8 cellular contexts compared by ENCODE assay signal in genomic region chr17:2393184-2393953, GRCh38.
A peak's percentile ranks its signal among the peaks of the same experiment; 100 is the strongest.
DNase-seq lines count a peak whose midpoint lies in the region; ATAC-seq and FAIRE-seq lines count a peak whose summit lies in the region.

No MANE protein-coding gene starts in this region.

- DNase-seq in C1 segment of cervical spinal cord (lab: John Stamatoyannopoulos, UW) (peak; percentile 28 to 92 (median 78)), GM19239 (ENCODE audit: insufficient read length, low spot score) (peak; percentile 87), NCI-H82 treated with DMSO at 0.1 percent for 48 hours (lab: John Stamatoyannopoulos, UW; ENCODE audit: unreplicated experiment) (peak; percentile 65), memory B cell (ENCODE audit: low spot score in 2 of 2) (peak; percentile 86 to 89)
- peak; percentile 94 for DNase-seq in activated CD8-positive, alpha-beta memory T cell treated with anti-CD3 and anti-CD28 coated beads for 24 hours
- peak; percentile 87 for DNase-seq in effector CD8-positive, alpha-beta T cell (lab: John Stamatoyannopoulos, UW)
- DNase-seq in stimulated activated CD4-positive, alpha-beta T cell treated with anti-CD3 and anti-CD28 coated beads, TNF-alpha, amount 100 ng/mL, for 48 hours (ENCODE audit: low read depth in 3 of 3) = peak; percentile 75 to 88 (median 87)

- H3K27ac Mint-ChIP-seq in memory B cell = peak overlapping the region; percentile 97

- no peaks in the 10 kb centered on the region for H3K9me3 Mint-ChIP-seq in memory B cell

- ATAC-seq in HG03439 (IDR thresholded peaks at IDR 0.05; ENCODE audit: unreplicated experiment) (peak; percentile 42), memory B cell (ENCODE audit: low read depth) (peak; percentile 50)

- no peaks in the 10 kb centered on the region for H3K27me3 Mint-ChIP-seq in memory B cell

- peaks cover 5% of the 10 kb centered on the region for H3K36me3 Mint-ChIP-seq in memory B cell

- H3K4me3 Mint-ChIP-seq in memory B cell = peak overlapping the region; percentile 87

- peak; percentile 89 for FAIRE-seq in GM19239 (lab: Jason Lieb, UNC)

- peaks cover 47% of the 10 kb centered on the region for H3K4me1 Mint-ChIP-seq in memory B cell

Comparison
In these comparisons a context has a peak if more than half of its experiments do, and no peak if none do; other contexts are left out.
1. Peak in every context shown above with its lines: DNase-seq and ATAC-seq.